28 cellular contexts compared by ENCODE assay signal in genomic region chr15:96267463-96267862, GRCh38.
"Had no signal": no experiment of that assay in that cellular context is flagged by ENCODE, and none has a peak within 500 bp of the region (broad histone marks: within the 10 kb centered on the region; RNA-seq: fewer than 3 reads in every experiment).

No MANE protein-coding gene starts in this region.

- H3K4me1 Mint-ChIP-seq: naive B cell; natural killer cell; stimulated activated effector memory CD8-positive, alpha-beta T cell treated with anti-CD3 and anti-CD28 coated beads, Interleukin-12 subunit alpha, Interleukin-12 subunit beta, amount 100 ng/mL, for 72 hours had no signal

- H3K36me3 Mint-ChIP-seq: naive B cell; natural killer cell; stimulated activated effector memory CD8-positive, alpha-beta T cell treated with anti-CD3 and anti-CD28 coated beads, Interleukin-12 subunit alpha, Interleukin-12 subunit beta, amount 100 ng/mL, for 72 hours had no signal

- H3K9me3 ChIP-seq: heart right ventricle, lower lobe of right lung, pancreas, prostate gland, spleen, suprapubic skin, tibial nerve, upper lobe of left lung, vagina had no signal

- H3K27me3 ChIP-seq: heart right ventricle, hepatocyte, pancreas, spleen, suprapubic skin, tibial nerve, upper lobe of left lung, vagina had no signal

- H3K36me3 ChIP-seq: lower lobe of right lung, pancreas, prostate gland, suprapubic skin, upper lobe of left lung had no signal

- FAIRE-seq: pancreas, small intestine had no signal

- DNase-seq: heart right ventricle; islet precursor cell; left ventricle myocardium superior; lower lobe of right lung; mammary epithelial cell; mesendoderm; naive B cell; natural killer cell; nucleus accumbens; pancreas; posterior cingulate gyrus; retina; right cardiac atrium; small intestine; spleen; stimulated activated CD4-positive, alpha-beta T cell treated with anti-CD3 and anti-CD28 coated beads, Interleukin-4, amount 100 ng/mL, for 24 hours; stimulated activated naive CD4-positive, alpha-beta T cell; upper lobe of left lung had no signal

- H3K9me3 Mint-ChIP-seq: mesothelial cell of epicardium; natural killer cell; stimulated activated naive CD8-positive, alpha-beta T cell treated with anti-CD3 and anti-CD28 coated beads, Interleukin-15, Interleukin-2, amounts not matched to agents 100 ng/mL and 50 ng/mL, for 24 hours had no signal

- H3K4me1 ChIP-seq: heart right ventricle, prostate gland, spleen, suprapubic skin had no signal

- H3K4me3 ChIP-seq: heart right ventricle, hepatocyte, lower lobe of right lung, pancreas, prostate gland, spleen, suprapubic skin, tibial nerve, upper lobe of left lung, vagina had no signal

- H3K4me2 ChIP-seq: hepatocyte had no signal

- H3K4me3 Mint-ChIP-seq: mesothelial cell of epicardium; naive B cell; natural killer cell; neural crest cell; stimulated activated effector memory CD8-positive, alpha-beta T cell treated with anti-CD3 and anti-CD28 coated beads, Interleukin-12 subunit alpha, Interleukin-12 subunit beta, amount 100 ng/mL, for 72 hours; stimulated activated naive CD8-positive, alpha-beta T cell treated with anti-CD3 and anti-CD28 coated beads, Interleukin-15, Interleukin-2, amounts not matched to agents 100 ng/mL and 50 ng/mL, for 24 hours had no signal

- H2AFZ ChIP-seq: hepatocyte had no signal

- ATAC-seq: heart right ventricle; left ventricle myocardium superior; lower lobe of right lung; natural killer cell; pancreas; right cardiac atrium; sciatic nerve; stimulated activated effector memory CD8-positive, alpha-beta T cell treated with anti-CD3 and anti-CD28 coated beads, Interleukin-12 subunit alpha, Interleukin-12 subunit beta, amount 100 ng/mL, for 72 hours had no signal

- H3K27ac ChIP-seq: heart right ventricle, hepatocyte, lower lobe of right lung, pancreas, prostate gland, spleen, suprapubic skin, tibial nerve, upper lobe of left lung, vagina had no signal

- H3K27ac Mint-ChIP-seq: mesothelial cell of epicardium; naive B cell; natural killer cell; stimulated activated effector memory CD8-positive, alpha-beta T cell treated with anti-CD3 and anti-CD28 coated beads, Interleukin-12 subunit alpha, Interleukin-12 subunit beta, amount 100 ng/mL, for 72 hours; stimulated activated naive CD8-positive, alpha-beta T cell treated with anti-CD3 and anti-CD28 coated beads, Interleukin-15, Interleukin-2, amounts not matched to agents 100 ng/mL and 50 ng/mL, for 24 hours had no signal
